Comparison of ENCODE assay signal across 22 cellular contexts in the genomic region with DNA sequence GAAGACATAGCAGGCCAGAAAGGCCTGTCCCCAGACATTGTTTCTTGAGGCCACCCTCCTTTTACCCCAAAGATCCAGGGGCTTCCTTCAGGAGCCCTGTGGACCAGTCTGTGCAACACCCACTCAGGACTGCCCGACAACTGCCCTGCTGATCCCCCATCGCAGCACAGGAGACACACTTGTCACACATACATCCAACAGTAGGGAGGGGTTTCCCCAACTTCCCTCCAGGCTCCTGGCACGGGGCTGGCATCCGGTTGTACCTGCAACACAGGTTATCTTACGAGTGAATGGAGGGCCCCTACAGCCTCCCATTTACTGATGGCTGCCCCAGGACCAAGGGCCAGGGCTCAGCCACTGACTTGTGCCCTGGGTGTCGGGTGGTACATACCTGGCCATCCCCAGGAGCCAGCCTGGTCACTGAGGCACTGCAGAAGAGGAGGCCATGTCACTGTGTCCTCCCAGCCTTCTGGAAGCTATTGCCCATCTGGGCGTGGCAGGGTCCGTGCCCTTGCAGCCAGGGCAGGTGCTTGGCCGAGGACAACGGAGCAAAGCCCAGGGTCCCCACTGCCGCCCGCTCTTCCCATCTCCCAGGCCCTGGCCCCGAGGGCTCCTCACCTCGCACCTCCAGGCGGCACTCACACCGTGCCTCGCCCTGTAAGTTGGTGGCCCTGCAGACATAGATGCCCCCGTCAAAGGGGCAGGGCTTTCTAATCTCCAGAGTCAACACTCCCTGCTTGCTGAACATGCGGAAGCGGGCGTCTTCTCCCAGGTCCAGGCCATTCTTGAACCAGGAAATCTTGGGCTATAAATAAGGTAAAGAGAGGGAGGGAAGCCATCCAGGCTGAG. TPM values are rescaled to one million over a fixed set of nuclear protein-coding genes. Genes with fewer than 3 reads are reported as not detected.
DNase-seq lines count a peak whose midpoint lies in the region; ATAC-seq and TF ChIP-seq lines count a peak whose summit lies in the region.
"Had no signal": no experiment of that assay in that cellular context is flagged by ENCODE, and none has a peak within 500 bp of the region (broad histone marks: within the 10 kb centered on the region; RNA-seq: fewer than 3 reads in every experiment).

No MANE protein-coding gene starts in this region.

- peak overlapping the region in 8 of 12 donors; percentile 15 to 83 (median 67) for H3K27ac ChIP-seq in heart left ventricle
- H3K27ac ChIP-seq in hepatocyte: peak overlapping the region; percentile 51
- H3K27ac ChIP-seq in psoas muscle: no peak overlapping the region
- H3K27ac ChIP-seq: esophagus squamous epithelium had no signal

- H3K4me1 ChIP-seq in heart left ventricle (peaks cover 0 to 83% (median 39%) of the 10 kb centered on the region in 12 donors), hepatocyte (ENCODE audit: insufficient read depth) (no peaks in the 10 kb centered on the region), psoas muscle (peaks cover 33% of the 10 kb centered on the region)
- H3K4me1 ChIP-seq: breast epithelium had no signal

- H3K9me3 Mint-ChIP-seq in activated CD8-positive, alpha-beta T cell treated with anti-CD3 and anti-CD28 coated beads for 36 hours: no peaks in the 10 kb centered on the region
- H3K9me3 Mint-ChIP-seq in stimulated activated naive B cell treated with anti-CD40 and anti-IgM and Interleukin-4, amounts not matched to agents 10 μg/mL and 1 μg/mL and 100 μg/mL, for 72 hours: no peaks in the 10 kb centered on the region
- H3K9me3 Mint-ChIP-seq: GM23338, neural crest cell had no signal

- H3K9me3 ChIP-seq in heart left ventricle: no peaks in the 10 kb centered on the region
- H3K9me3 ChIP-seq in hepatocyte (ENCODE audit: low read depth): no peaks in the 10 kb centered on the region
- H3K9me3 ChIP-seq in psoas muscle: no peaks in the 10 kb centered on the region
- H3K9me3 ChIP-seq: breast epithelium, esophagus squamous epithelium had no signal

- 41 to 46% (median 43%) methylated on average over 21 of the region's 21 CpGs for WGBS in heart left ventricle, 4 donors
- 77% methylated on average over 20 of the region's 21 CpGs for WGBS in hepatocyte (ENCODE audit: low lambda C conversion rate, missing lambda C conversion rate)
- WGBS in psoas muscle, 3 donors: 74 to 75% (median 75%) methylated on average over 19 to 21 of the region's 21 CpGs

- ATAC-seq in heart left ventricle (no peak), Right ventricle myocardium inferior (no peak), psoas muscle (no peak)
- ATAC-seq in activated CD8-positive, alpha-beta T cell treated with anti-CD3 and anti-CD28 coated beads for 36 hours: no peak
- ATAC-seq in stimulated activated naive B cell treated with anti-CD40 and anti-IgM and Interleukin-4, amounts not matched to agents 10 μg/mL and 1 μg/mL and 100 μg/mL, for 72 hours (replicated peaks): no peak
- ATAC-seq: GM23338 had no signal

- H3K27ac Mint-ChIP-seq in activated CD8-positive, alpha-beta T cell treated with anti-CD3 and anti-CD28 coated beads for 36 hours: peak overlapping the region; percentile 46
- peak overlapping the region; percentile 47 for H3K27ac Mint-ChIP-seq in stimulated activated naive B cell treated with anti-CD40 and anti-IgM and Interleukin-4, amounts not matched to agents 10 μg/mL and 1 μg/mL and 100 μg/mL, for 72 hours
- H3K27ac Mint-ChIP-seq: GM23338 had no signal

- H3K27me3 Mint-ChIP-seq in activated CD8-positive, alpha-beta T cell treated with anti-CD3 and anti-CD28 coated beads for 36 hours: no peaks in the 10 kb centered on the region
- no peaks in the 10 kb centered on the region for H3K27me3 Mint-ChIP-seq in stimulated activated naive B cell treated with anti-CD40 and anti-IgM and Interleukin-4, amounts not matched to agents 10 μg/mL and 1 μg/mL and 100 μg/mL, for 72 hours

- no peak for DNase-seq in heart left ventricle
- DNase-seq in Right ventricle myocardium inferior (ENCODE audit: missing footprints): no peak
- DNase-seq in activated CD8-positive, alpha-beta T cell treated with anti-CD3 and anti-CD28 coated beads for 36 hours: no peak
- no peak for DNase-seq in hepatocyte (ENCODE audit: low spot score)
- DNase-seq in stimulated activated naive B cell treated with anti-CD40 and anti-IgM and Interleukin-4, amounts not matched to agents 10 μg/mL and 1 μg/mL and 100 μg/mL, for 72 hours: no peak
- DNase-seq in psoas muscle: no peak
- DNase-seq in KG1 (lab: John Stamatoyannopoulos, UW): no peak
- no peak for DNase-seq in iPS-NIHi7 (ENCODE audit: extremely low spot score)
- DNase-seq: EL; esophagus squamous epithelium; glutamatergic neuron; mesenchymal stem cell; NCI-H1694 treated with DMSO at 0.1 percent for 48 hours; NK-92 treated with Interleukin-12 subunit alpha and Interleukin-12 subunit beta, amount 100 ng/mL, for 24 hours; stimulated activated CD4-positive, alpha-beta T cell treated with anti-CD3 and anti-CD28 coated beads, Interleukin-15, amount 100 ng/mL, for 24 hours had no signal

- CTCF ChIA-PET in activated CD8-positive, alpha-beta T cell treated with anti-CD3 and anti-CD28 coated beads for 36 hours (lab: Charles Lee): no interaction called here

- H3K4me3 ChIP-seq in heart left ventricle (no peak overlapping the region), hepatocyte (no peak overlapping the region), psoas muscle (no peak overlapping the region)
- H3K4me3 ChIP-seq: breast epithelium, esophagus squamous epithelium, GM23338 had no signal

- H3K4me2 ChIP-seq in hepatocyte: no peak overlapping the region
- H3K4me2 ChIP-seq: GM23338 had no signal

- H3K9me2 ChIP-seq in hepatocyte (replicated peaks; ENCODE audit: insufficient read depth): no peaks in the 10 kb centered on the region

- no peaks in the 10 kb centered on the region for H3K4me1 Mint-ChIP-seq in activated CD8-positive, alpha-beta T cell treated with anti-CD3 and anti-CD28 coated beads for 36 hours (ENCODE audit: low read depth)
- peaks cover 14 to 20% of the 10 kb centered on the region in 2 donors for H3K4me1 Mint-ChIP-seq in stimulated activated naive B cell treated with anti-CD40 and anti-IgM and Interleukin-4, amounts not matched to agents 10 μg/mL and 1 μg/mL and 100 μg/mL, for 72 hours
- H3K4me1 Mint-ChIP-seq: GM23338, neural crest cell had no signal

- H3K79me2 ChIP-seq in hepatocyte: no peaks in the 10 kb centered on the region

- intact Hi-C loops in heart left ventricle (cut with DNase I) (no loop called here), Right ventricle myocardium inferior (cut with DNase I) (no loop called here), psoas muscle (cut with DNase I) (loop anchor here in 1 of 2 donors (2.0 kb wide), 1 partner anchor 59 kb away; no protein-coding TSS in a partner anchor)
- intact Hi-C loops in activated CD8-positive, alpha-beta T cell treated with anti-CD3 and anti-CD28 coated beads for 36 hours (cut with micrococcal nuclease): no loop called here

- no peak overlapping the region for H2AFZ ChIP-seq in hepatocyte
- H2AFZ ChIP-seq: GM23338 had no signal

- H3K4me3 Mint-ChIP-seq in activated CD8-positive, alpha-beta T cell treated with anti-CD3 and anti-CD28 coated beads for 36 hours: no peak overlapping the region
- H3K4me3 Mint-ChIP-seq in stimulated activated naive B cell treated with anti-CD40 and anti-IgM and Interleukin-4, amounts not matched to agents 10 μg/mL and 1 μg/mL and 100 μg/mL, for 72 hours: no peak overlapping the region
- H3K4me3 Mint-ChIP-seq: GM23338, neural crest cell had no signal

- no peaks in the 10 kb centered on the region for H4K20me1 ChIP-seq in hepatocyte (ENCODE audit: insufficient read depth, poor library complexity, severe bottlenecking)

- no peak for TF ChIP-seq POLR2A in heart left ventricle (IDR thresholded peaks at IDR 0.05)

- POLR2A ChIA-PET in activated CD8-positive, alpha-beta T cell treated with anti-CD3 and anti-CD28 coated beads for 36 hours (lab: Charles Lee): no interaction called here

- H3K27me3 ChIP-seq in heart left ventricle (no peaks in the 10 kb centered on the region), hepatocyte (no peaks in the 10 kb centered on the region), psoas muscle (ENCODE audit: insufficient read depth in 3 of 3, low read length in 2 of 3) (no peaks in the 10 kb centered on the region)
- H3K27me3 ChIP-seq: breast epithelium, esophagus squamous epithelium had no signal

- H3K36me3 ChIP-seq in heart left ventricle: peaks cover 0 to 100% (median 15%) of the 10 kb centered on the region in 9 donors
- H3K36me3 ChIP-seq in hepatocyte (replicated peaks; ENCODE audit: insufficient read depth, low read depth): no peaks in the 10 kb centered on the region
- H3K36me3 ChIP-seq in psoas muscle (ENCODE audit: insufficient read depth in 1 of 2, low read depth in 1 of 2): no peaks in the 10 kb centered on the region
- H3K36me3 ChIP-seq: breast epithelium had no signal

- H3K36me3 Mint-ChIP-seq in activated CD8-positive, alpha-beta T cell treated with anti-CD3 and anti-CD28 coated beads for 36 hours (ENCODE audit: low read depth): peaks cover 9% of the 10 kb centered on the region
- peaks cover 15 to 24% of the 10 kb centered on the region in 2 donors for H3K36me3 Mint-ChIP-seq in stimulated activated naive B cell treated with anti-CD40 and anti-IgM and Interleukin-4, amounts not matched to agents 10 μg/mL and 1 μg/mL and 100 μg/mL, for 72 hours

- TF ChIP-seq CTCF in heart left ventricle (IDR thresholded peaks at IDR 0.05) (no peak), hepatocyte (IDR thresholded peaks at IDR 0.05; ENCODE audit: poor library complexity) (no peak), psoas muscle (IDR thresholded peaks at IDR 0.05) (no peak)
- no peak for TF ChIP-seq CTCF in activated CD8-positive, alpha-beta T cell treated with anti-CD3 and anti-CD28 coated beads for 36 hours (IDR thresholded peaks at IDR 0.05)

RNA-seq across cellular contexts. Expression of a gene that starts 20.8 kb away (rescaled TPM):
- total RNA-seq in heart left ventricle (1,000 to 10,000 TPM; 1,340 to 3,074 (median 2,074) TPM), Right ventricle myocardium inferior (2,397 TPM), hepatocyte (0.68 and 1.4 TPM in 2 replicates), psoas muscle (1 to 10 TPM in 1 of 4 donors, under 1 TPM in 3; 0.44 to 1.3 (median 0.69) TPM)
- polyA plus RNA-seq in heart left ventricle (1,000 to 10,000 TPM in 1 of 2 donors, 100 to 1,000 TPM in 1; 425 to 1,204 TPM), hepatocyte (0.51 and 0.75 TPM in 2 replicates), psoas muscle (under 1 TPM; 0.01 to 0.13 (median 0.07) TPM)
- total RNA-seq in activated CD8-positive, alpha-beta T cell treated with anti-CD3 and anti-CD28 coated beads for 36 hours: not detected
- total RNA-seq: GM23338, neural crest cell, renal cortical epithelial cell, RPMI7951, urinary bladder had no signal
- polyA plus RNA-seq: AG04450, GM23338 had no signal

RNA-seq across cellular contexts. Expression of a gene that starts 46.7 kb away (rescaled TPM):
- total RNA-seq in heart left ventricle: 10 to 100 TPM in 4 of 9 donors, 1 to 10 TPM in 5; 2.8 to 78.9 (median 8.5) TPM
- 1 to 10 TPM; 4.3 to 7.7 TPM for polyA plus RNA-seq in heart left ventricle
- total RNA-seq in Right ventricle myocardium inferior: 14.6 TPM
- under 1 TPM in 1 of 2 experiments, not detected in 1; 0.25 TPM for total RNA-seq in activated CD8-positive, alpha-beta T cell treated with anti-CD3 and anti-CD28 coated beads for 36 hours
- 0.13 and 1.1 TPM in 2 replicates for total RNA-seq in hepatocyte
- polyA plus RNA-seq in hepatocyte: 2.0 and 3.3 TPM in 2 replicates
- 1 to 10 TPM; 3.6 to 8.3 (median 5.6) TPM for total RNA-seq in psoas muscle
- polyA plus RNA-seq in psoas muscle: 1 to 10 TPM; 1.6 to 3.5 (median 3.1) TPM
- total RNA-seq: GM23338, neural crest cell, renal cortical epithelial cell, RPMI7951 had no signal
- polyA plus RNA-seq: AG04450 had no signal

Comparison
In these comparisons a context has a peak if more than half of its experiments do, and no peak if none do; other contexts are left out.
1. RNA of a gene that starts 20.8 kb away (total RNA-seq): 2,397 TPM in Right ventricle myocardium inferior (single experiment) and 1,340 to 3,074 TPM in heart left ventricle; 0.68 to 1.4 TPM in hepatocyte, 0.44 to 1.3 TPM in psoas muscle and not detected in activated CD8-positive, alpha-beta T cell treated with anti-CD3 and anti-CD28 coated beads for 36 hours; every median in the first group is over 100 times any median in the second.